ENCODE assay signal across 14 cellular contexts in genomic region chr1:245298781-245299180, GRCh38.
A peak's percentile ranks its signal among the peaks of the same experiment; 100 is the strongest.
DNase-seq lines count a peak whose midpoint lies in the region; ATAC-seq and TF ChIP-seq lines count a peak whose summit lies in the region.
"Had no signal": no experiment of that assay in that cellular context is flagged by ENCODE, and none has a peak within 500 bp of the region (broad histone marks: within the 10 kb centered on the region; RNA-seq: fewer than 3 reads in every experiment).

No MANE protein-coding gene starts in this region.

- H3K9me3 ChIP-seq in cardiac muscle cell (ENCODE audit: low read depth) = no peaks in the 10 kb centered on the region
- H3K9me3 ChIP-seq in left ventricle myocardium inferior (replicated peaks) = no peaks in the 10 kb centered on the region
- H3K9me3 ChIP-seq in upper lobe of right lung = no peaks in the 10 kb centered on the region
- H3K9me3 ChIP-seq: ascending aorta, esophagus muscularis mucosa, left lung, ovary had no signal

- peaks cover 15% of the 10 kb centered on the region for H3K27me3 Mint-ChIP-seq in activated T-cell treated with anti-CD3 and anti-CD28 coated beads, Interleukin-2, amount 50 U/mL, for 24 hours
- peaks cover 1% of the 10 kb centered on the region for H3K27me3 Mint-ChIP-seq in activated CD8-positive, alpha-beta T cell treated with anti-CD3 and anti-CD28 coated beads, Interleukin-2, amount 10 ng/mL, durations not matched to agents 7 days and 5 days (ENCODE audit: low read depth)

- POLR2A ChIA-PET in activated CD8-positive, alpha-beta T cell treated with anti-CD3 and anti-CD28 coated beads, Interleukin-2, amount 10 ng/mL, durations not matched to agents 7 days and 5 days (lab: Charles Lee) = no interaction called here

- no peaks in the 10 kb centered on the region for H3K36me3 ChIP-seq in cardiac muscle cell
- H3K36me3 ChIP-seq in left ventricle myocardium inferior = no peaks in the 10 kb centered on the region
- H3K36me3 ChIP-seq in upper lobe of right lung = no peaks in the 10 kb centered on the region
- H3K36me3 ChIP-seq: ascending aorta, esophagus muscularis mucosa, left lung, ovary had no signal

- ATAC-seq in upper lobe of right lung = peak; percentile 43
- ATAC-seq in GM21529 (IDR thresholded peaks at IDR 0.05; ENCODE audit: unreplicated experiment) = no peak
- ATAC-seq in activated CD8-positive, alpha-beta T cell treated with anti-CD3 and anti-CD28 coated beads, Interleukin-2, amount 10 ng/mL, durations not matched to agents 7 days and 5 days = no peak
- ATAC-seq: left lung had no signal

- H3K4me1 Mint-ChIP-seq in activated T-cell treated with anti-CD3 and anti-CD28 coated beads, Interleukin-2, amount 50 U/mL, for 24 hours (ENCODE audit: low read depth) = no peaks in the 10 kb centered on the region
- H3K4me1 Mint-ChIP-seq in activated CD8-positive, alpha-beta T cell treated with anti-CD3 and anti-CD28 coated beads, Interleukin-2, amount 10 ng/mL, durations not matched to agents 7 days and 5 days (ENCODE audit: low read depth) = no peaks in the 10 kb centered on the region

- H3K27ac ChIP-seq in cardiac muscle cell (peak overlapping the region; percentile 68), left ventricle myocardium inferior (replicated peaks) (no peak overlapping the region), upper lobe of right lung (no peak overlapping the region)
- H3K27ac ChIP-seq: ascending aorta, esophagus muscularis mucosa, left lung, ovary had no signal

- no peaks in the 10 kb centered on the region for H3K9me3 Mint-ChIP-seq in activated T-cell treated with anti-CD3 and anti-CD28 coated beads, Interleukin-2, amount 50 U/mL, for 24 hours
- no peaks in the 10 kb centered on the region for H3K9me3 Mint-ChIP-seq in activated CD8-positive, alpha-beta T cell treated with anti-CD3 and anti-CD28 coated beads, Interleukin-2, amount 10 ng/mL, durations not matched to agents 7 days and 5 days (ENCODE audit: insufficient read depth)

- CTCF ChIA-PET in activated CD8-positive, alpha-beta T cell treated with anti-CD3 and anti-CD28 coated beads, Interleukin-2, amount 10 ng/mL, durations not matched to agents 7 days and 5 days (lab: Charles Lee) = no interaction called here

- TF ChIP-seq CTCF in cardiac muscle cell (IDR thresholded peaks at IDR 0.05; ENCODE audit: low read depth, low read length) (no peak), left ventricle myocardium inferior (IDR thresholded peaks at IDR 0.05; ENCODE audit: borderline replicate concordance) (no peak), upper lobe of right lung (IDR thresholded peaks at IDR 0.05) (no peak)

- DNase-seq in cardiac muscle cell (ENCODE audit: low read depth in 1 of 2, low spot score in 1 of 2) (peak in 1 of 2 donors; percentile 45), left ventricle myocardium inferior (no peak), astrocyte of the hippocampus (ENCODE audit: low read depth, low spot score) (peak; percentile 86), kidney tubule cell (ENCODE audit: low spot score) (peak; percentile 91), upper lobe of right lung (no peak)
- no peak for DNase-seq in activated T-cell treated with anti-CD3 and anti-CD28 coated beads, Interleukin-2, amount 50 U/mL, for 24 hours
- no peak for DNase-seq in activated CD8-positive, alpha-beta T cell treated with anti-CD3 and anti-CD28 coated beads, Interleukin-2, amount 10 ng/mL, durations not matched to agents 7 days and 5 days
- DNase-seq: left lung; NCI-H1436; ovary; stimulated activated CD4-positive, alpha-beta T cell treated with anti-CD3 and anti-CD28 coated beads, Interleukin-4, amount 100 ng/mL, for 1 hour had no signal

- no peak overlapping the region for H3K27ac Mint-ChIP-seq in activated T-cell treated with anti-CD3 and anti-CD28 coated beads, Interleukin-2, amount 50 U/mL, for 24 hours
- no peak overlapping the region for H3K27ac Mint-ChIP-seq in activated CD8-positive, alpha-beta T cell treated with anti-CD3 and anti-CD28 coated beads, Interleukin-2, amount 10 ng/mL, durations not matched to agents 7 days and 5 days

- H3K4me1 ChIP-seq in cardiac muscle cell (ENCODE audit: low read depth) (peaks cover 39% of the 10 kb centered on the region), left ventricle myocardium inferior (peaks cover 23% of the 10 kb centered on the region), upper lobe of right lung (peaks cover 8% of the 10 kb centered on the region)
- H3K4me1 ChIP-seq: ascending aorta had no signal

- no peaks in the 10 kb centered on the region for H3K27me3 ChIP-seq in cardiac muscle cell
- peaks cover 4% of the 10 kb centered on the region for H3K27me3 ChIP-seq in left ventricle myocardium inferior (ENCODE audit: low read depth)
- H3K27me3 ChIP-seq in upper lobe of right lung = no peaks in the 10 kb centered on the region
- H3K27me3 ChIP-seq: ascending aorta, esophagus muscularis mucosa, left lung, ovary had no signal

- intact Hi-C loops in left ventricle myocardium inferior (cut with micrococcal nuclease) (no loop called here), upper lobe of right lung (cut with DNase I) (no loop called here)

- no peak overlapping the region for H3K4me3 ChIP-seq in cardiac muscle cell
- no peak overlapping the region for H3K4me3 ChIP-seq in left ventricle myocardium inferior
- H3K4me3 ChIP-seq in upper lobe of right lung = no peak overlapping the region
- H3K4me3 ChIP-seq: esophagus muscularis mucosa, left lung, ovary had no signal

- no peaks in the 10 kb centered on the region for H3K36me3 Mint-ChIP-seq in activated T-cell treated with anti-CD3 and anti-CD28 coated beads, Interleukin-2, amount 50 U/mL, for 24 hours (ENCODE audit: low read depth)
- H3K36me3 Mint-ChIP-seq in activated CD8-positive, alpha-beta T cell treated with anti-CD3 and anti-CD28 coated beads, Interleukin-2, amount 10 ng/mL, durations not matched to agents 7 days and 5 days (ENCODE audit: low read depth) = no peaks in the 10 kb centered on the region

- H3K4me3 Mint-ChIP-seq in activated T-cell treated with anti-CD3 and anti-CD28 coated beads, Interleukin-2, amount 50 U/mL, for 24 hours = no peak overlapping the region
- no peak overlapping the region for H3K4me3 Mint-ChIP-seq in activated CD8-positive, alpha-beta T cell treated with anti-CD3 and anti-CD28 coated beads, Interleukin-2, amount 10 ng/mL, durations not matched to agents 7 days and 5 days

Comparison
In these comparisons a context has a peak if more than half of its experiments do, and no peak if none do; other contexts are left out.
1. DNase-seq: peak in astrocyte of the hippocampus (single experiment) and kidney tubule cell (single experiment); none in left ventricle myocardium inferior (single experiment), upper lobe of right lung (single experiment), activated T-cell treated with anti-CD3 and anti-CD28 coated beads, Interleukin-2, amount 50 U/mL, for 24 hours (single experiment) and activated CD8-positive, alpha-beta T cell treated with anti-CD3 and anti-CD28 coated beads, Interleukin-2, amount 10 ng/mL, durations not matched to agents 7 days and 5 days (single experiment).